ENCODE assay signal across 20 cellular contexts in genomic region chr1:67230539-67230938, GRCh38.
"Had no signal": no experiment of that assay in that cellular context is flagged by ENCODE, and none has a peak within 500 bp of the region (broad histone marks: within the 10 kb centered on the region; RNA-seq: fewer than 3 reads in every experiment).

No MANE protein-coding gene starts in this region.

- H3K9me3 Mint-ChIP-seq: central memory CD8-positive, alpha-beta T cell had no signal

- H3K27me3 Mint-ChIP-seq: central memory CD8-positive, alpha-beta T cell had no signal

- DNase-seq: activated CD4-positive, alpha-beta T cell treated with anti-CD3 and anti-CD28 coated beads, Interleukin-2, amount 50 U/mL, for 48 hours; activated effector memory CD4-positive, alpha-beta T cell treated with Interleukin-2 at 50 U/mL for 16 hours; amniotic stem cell; islet precursor cell; left lung; nucleus accumbens; right cardiac atrium; stimulated activated CD4-positive, alpha-beta T cell treated with anti-CD3 and anti-CD28 coated beads, Interleukin-15, amount 100 ng/mL, for 24 hours; stimulated activated CD4-positive, alpha-beta T cell treated with anti-CD3 and anti-CD28 coated beads, Interleukin-4, amount 100 ng/mL, for 4 hours; stimulated activated CD8-positive, alpha-beta memory T cell treated with anti-CD3 and anti-CD28 coated beads, Interleukin-4, amount 100 ng/mL, for 48 hours; stomach; T-helper 9 cell had no signal

- H3K4me3 Mint-ChIP-seq: activated naive CD8-positive, alpha-beta T cell; central memory CD8-positive, alpha-beta T cell; memory B cell; nephron had no signal

- ATAC-seq: left lung, right cardiac atrium had no signal

- H3K4me1 Mint-ChIP-seq: memory B cell, nephron had no signal

- H3K27ac ChIP-seq: coronary artery, left lung, SK-N-MC, stomach, thoracic aorta had no signal

- H3K27ac Mint-ChIP-seq: activated naive CD8-positive, alpha-beta T cell; memory B cell; nephron; progenitor cell of endocrine pancreas had no signal

- H3K36me3 Mint-ChIP-seq: activated naive CD8-positive, alpha-beta T cell; memory B cell had no signal
